In the genomic region with DNA sequence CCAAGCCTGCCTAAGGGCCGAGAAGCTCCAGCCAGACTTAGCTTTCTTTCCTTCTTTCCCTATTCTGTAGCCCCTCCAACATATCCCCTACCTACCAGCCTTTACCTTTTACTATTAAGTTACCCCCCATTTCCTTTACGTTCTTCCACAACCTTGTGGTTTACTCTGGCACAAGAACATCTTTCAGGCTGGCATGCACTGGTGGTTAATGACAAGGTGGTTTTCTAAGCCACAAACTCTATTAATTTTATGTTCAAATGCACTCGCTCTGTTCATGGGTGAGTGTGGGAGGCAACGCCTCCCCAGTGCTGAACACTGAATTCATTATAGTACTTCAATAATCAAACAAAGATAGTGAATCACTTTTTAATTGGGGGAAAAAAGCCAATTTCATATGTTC, we compare ENCODE assay signal across 1 cellular context.
TF ChIP-seq lines count a peak whose summit lies in the region.

No MANE protein-coding gene starts in this region.

TF ChIP-seq in WTC11, 78 proteins besides CTCF, POLR2A, EP300 and RAD21 (continued from another document):
- TF ChIP-seq NR2C2 (CRISPR knock-in tag; IDR thresholded peaks at IDR 0.05) = no peak
- TF ChIP-seq, protein P1, sequence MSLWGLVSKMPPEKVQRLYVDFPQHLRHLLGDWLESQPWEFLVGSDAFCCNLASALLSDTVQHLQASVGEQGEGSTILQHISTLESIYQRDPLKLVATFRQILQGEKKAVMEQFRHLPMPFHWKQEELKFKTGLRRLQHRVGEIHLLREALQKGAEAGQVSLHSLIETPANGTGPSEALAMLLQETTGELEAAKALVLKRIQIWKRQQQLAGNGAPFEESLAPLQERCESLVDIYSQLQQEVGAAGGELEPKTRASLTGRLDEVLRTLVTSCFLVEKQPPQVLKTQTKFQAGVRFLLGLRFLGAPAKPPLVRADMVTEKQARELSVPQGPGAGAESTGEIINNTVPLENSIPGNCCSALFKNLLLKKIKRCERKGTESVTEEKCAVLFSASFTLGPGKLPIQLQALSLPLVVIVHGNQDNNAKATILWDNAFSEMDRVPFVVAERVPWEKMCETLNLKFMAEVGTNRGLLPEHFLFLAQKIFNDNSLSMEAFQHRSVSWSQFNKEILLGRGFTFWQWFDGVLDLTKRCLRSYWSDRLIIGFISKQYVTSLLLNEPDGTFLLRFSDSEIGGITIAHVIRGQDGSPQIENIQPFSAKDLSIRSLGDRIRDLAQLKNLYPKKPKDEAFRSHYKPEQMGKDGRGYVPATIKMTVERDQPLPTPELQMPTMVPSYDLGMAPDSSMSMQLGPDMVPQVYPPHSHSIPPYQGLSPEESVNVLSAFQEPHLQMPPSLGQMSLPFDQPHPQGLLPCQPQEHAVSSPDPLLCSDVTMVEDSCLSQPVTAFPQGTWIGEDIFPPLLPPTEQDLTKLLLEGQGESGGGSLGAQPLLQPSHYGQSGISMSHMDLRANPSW (CRISPR knock-in tag; conservative IDR thresholded peaks at IDR 0.05; ENCODE audit: low read depth) = no peak
- TF ChIP-seq ZNF671 (CRISPR knock-in tag; IDR thresholded peaks at IDR 0.05) = no peak
- TF ChIP-seq ZNF317 (CRISPR knock-in tag; IDR thresholded peaks at IDR 0.05; ENCODE audit: borderline replicate concordance, low read depth) = no peak
- no peak for TF ChIP-seq RORB (CRISPR knock-in tag; IDR thresholded peaks at IDR 0.05)
- TF ChIP-seq, protein P2, sequence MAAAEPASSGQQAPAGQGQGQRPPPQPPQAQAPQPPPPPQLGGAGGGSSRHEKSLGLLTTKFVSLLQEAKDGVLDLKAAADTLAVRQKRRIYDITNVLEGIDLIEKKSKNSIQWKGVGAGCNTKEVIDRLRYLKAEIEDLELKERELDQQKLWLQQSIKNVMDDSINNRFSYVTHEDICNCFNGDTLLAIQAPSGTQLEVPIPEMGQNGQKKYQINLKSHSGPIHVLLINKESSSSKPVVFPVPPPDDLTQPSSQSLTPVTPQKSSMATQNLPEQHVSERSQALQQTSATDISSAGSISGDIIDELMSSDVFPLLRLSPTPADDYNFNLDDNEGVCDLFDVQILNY (CRISPR knock-in tag; IDR thresholded peaks at IDR 0.05) = no peak
- TF ChIP-seq ZBTB21 (CRISPR knock-in tag; IDR thresholded peaks at IDR 0.05; ENCODE audit: borderline replicate concordance) = no peak
- TF ChIP-seq, protein P3, sequence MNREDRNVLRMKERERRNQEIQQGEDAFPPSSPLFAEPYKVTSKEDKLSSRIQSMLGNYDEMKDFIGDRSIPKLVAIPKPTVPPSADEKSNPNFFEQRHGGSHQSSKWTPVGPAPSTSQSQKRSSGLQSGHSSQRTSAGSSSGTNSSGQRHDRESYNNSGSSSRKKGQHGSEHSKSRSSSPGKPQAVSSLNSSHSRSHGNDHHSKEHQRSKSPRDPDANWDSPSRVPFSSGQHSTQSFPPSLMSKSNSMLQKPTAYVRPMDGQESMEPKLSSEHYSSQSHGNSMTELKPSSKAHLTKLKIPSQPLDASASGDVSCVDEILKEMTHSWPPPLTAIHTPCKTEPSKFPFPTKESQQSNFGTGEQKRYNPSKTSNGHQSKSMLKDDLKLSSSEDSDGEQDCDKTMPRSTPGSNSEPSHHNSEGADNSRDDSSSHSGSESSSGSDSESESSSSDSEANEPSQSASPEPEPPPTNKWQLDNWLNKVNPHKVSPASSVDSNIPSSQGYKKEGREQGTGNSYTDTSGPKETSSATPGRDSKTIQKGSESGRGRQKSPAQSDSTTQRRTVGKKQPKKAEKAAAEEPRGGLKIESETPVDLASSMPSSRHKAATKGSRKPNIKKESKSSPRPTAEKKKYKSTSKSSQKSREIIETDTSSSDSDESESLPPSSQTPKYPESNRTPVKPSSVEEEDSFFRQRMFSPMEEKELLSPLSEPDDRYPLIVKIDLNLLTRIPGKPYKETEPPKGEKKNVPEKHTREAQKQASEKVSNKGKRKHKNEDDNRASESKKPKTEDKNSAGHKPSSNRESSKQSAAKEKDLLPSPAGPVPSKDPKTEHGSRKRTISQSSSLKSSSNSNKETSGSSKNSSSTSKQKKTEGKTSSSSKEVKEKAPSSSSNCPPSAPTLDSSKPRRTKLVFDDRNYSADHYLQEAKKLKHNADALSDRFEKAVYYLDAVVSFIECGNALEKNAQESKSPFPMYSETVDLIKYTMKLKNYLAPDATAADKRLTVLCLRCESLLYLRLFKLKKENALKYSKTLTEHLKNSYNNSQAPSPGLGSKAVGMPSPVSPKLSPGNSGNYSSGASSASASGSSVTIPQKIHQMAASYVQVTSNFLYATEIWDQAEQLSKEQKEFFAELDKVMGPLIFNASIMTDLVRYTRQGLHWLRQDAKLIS (CRISPR knock-in tag; IDR thresholded peaks at IDR 0.05; ENCODE audit: borderline replicate concordance) = no peak
- TF ChIP-seq ZNF263 (CRISPR knock-in tag; IDR thresholded peaks at IDR 0.05; ENCODE audit: low read depth) = no peak
- no peak for TF ChIP-seq ETV6 (CRISPR knock-in tag; IDR thresholded peaks at IDR 0.05)
- TF ChIP-seq, protein P4, sequence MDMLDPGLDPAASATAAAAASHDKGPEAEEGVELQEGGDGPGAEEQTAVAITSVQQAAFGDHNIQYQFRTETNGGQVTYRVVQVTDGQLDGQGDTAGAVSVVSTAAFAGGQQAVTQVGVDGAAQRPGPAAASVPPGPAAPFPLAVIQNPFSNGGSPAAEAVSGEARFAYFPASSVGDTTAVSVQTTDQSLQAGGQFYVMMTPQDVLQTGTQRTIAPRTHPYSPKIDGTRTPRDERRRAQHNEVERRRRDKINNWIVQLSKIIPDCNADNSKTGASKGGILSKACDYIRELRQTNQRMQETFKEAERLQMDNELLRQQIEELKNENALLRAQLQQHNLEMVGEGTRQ (CRISPR knock-in tag; IDR thresholded peaks at IDR 0.05) = no peak
- no peak for TF ChIP-seq JUN (CRISPR knock-in tag; IDR thresholded peaks at IDR 0.05)
- TF ChIP-seq EMX1 (CRISPR knock-in tag; IDR thresholded peaks at IDR 0.05) = no peak
- TF ChIP-seq, protein P5, sequence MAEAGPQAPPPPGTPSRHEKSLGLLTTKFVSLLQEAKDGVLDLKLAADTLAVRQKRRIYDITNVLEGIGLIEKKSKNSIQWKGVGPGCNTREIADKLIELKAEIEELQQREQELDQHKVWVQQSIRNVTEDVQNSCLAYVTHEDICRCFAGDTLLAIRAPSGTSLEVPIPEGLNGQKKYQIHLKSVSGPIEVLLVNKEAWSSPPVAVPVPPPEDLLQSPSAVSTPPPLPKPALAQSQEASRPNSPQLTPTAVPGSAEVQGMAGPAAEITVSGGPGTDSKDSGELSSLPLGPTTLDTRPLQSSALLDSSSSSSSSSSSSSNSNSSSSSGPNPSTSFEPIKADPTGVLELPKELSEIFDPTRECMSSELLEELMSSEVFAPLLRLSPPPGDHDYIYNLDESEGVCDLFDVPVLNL (CRISPR knock-in tag; IDR thresholded peaks at IDR 0.05; ENCODE audit: borderline replicate concordance, low read depth) = no peak
